24 cellular contexts compared by ENCODE assay signal in genomic region chr9:136297766-136298735, GRCh38. TPM values are rescaled to one million over a fixed set of nuclear protein-coding genes. Genes with fewer than 3 reads are reported as not detected.
DNase-seq lines count a peak whose midpoint lies in the region; ATAC-seq, FAIRE-seq and TF ChIP-seq lines count a peak whose summit lies in the region.
"Had no signal": no experiment of that assay in that cellular context is flagged by ENCODE, and none has a peak within 500 bp of the region (broad histone marks: within the 10 kb centered on the region; RNA-seq: fewer than 3 reads in every experiment).

No MANE protein-coding gene starts in this region.

- H3K9me3 ChIP-seq in AG04450 (ENCODE audit: control insufficient read depth, insufficient read depth, low read length) (peaks cover 15% of the 10 kb centered on the region), PC-9 (ENCODE audit: insufficient read depth, low read depth) (no peaks in the 10 kb centered on the region), neural progenitor cell (ENCODE audit: low read depth) (no peaks in the 10 kb centered on the region), small intestine (ENCODE audit: control insufficient read depth, low read depth) (no peaks in the 10 kb centered on the region)
- no peaks in the 10 kb centered on the region for H3K9me3 ChIP-seq in CD4-positive, alpha-beta T cell (ENCODE audit: control insufficient read depth, low read length)

- FAIRE-seq in small intestine (lab: Jason Lieb, UNC), result no peak
- FAIRE-seq: GM12892, RCC 7860 had no signal

- peaks cover 10% of the 10 kb centered on the region for H3K4me1 ChIP-seq in PC-9 (replicated peaks; ENCODE audit: insufficient read depth)
- no peaks in the 10 kb centered on the region for H3K4me1 ChIP-seq in neural progenitor cell
- H3K4me1 ChIP-seq in small intestine (ENCODE audit: control insufficient read depth in 2 of 2, insufficient read depth in 1 of 2, low read depth in 1 of 2, low read length in 1 of 2), result no peaks in the 10 kb centered on the region

- no peaks in the 10 kb centered on the region for H4K20me1 ChIP-seq in PC-9 (ENCODE audit: insufficient read depth)
- H4K20me1 ChIP-seq in neural progenitor cell (ENCODE audit: low read depth), result no peaks in the 10 kb centered on the region

- TF ChIP-seq CTCF in AG04450 (IDR thresholded peaks at IDR 0.05; ENCODE audit: low read depth, low read length) (no peak), PC-9 (conservative IDR thresholded peaks at IDR 0.05) (no peak), neural progenitor cell (IDR thresholded peaks at IDR 0.05) (no peak)
- no peak for TF ChIP-seq CTCF in CD4-positive, alpha-beta T cell (IDR thresholded peaks at IDR 0.05)

- no peaks in the 10 kb centered on the region for H3K9me2 ChIP-seq in PC-9 (ENCODE audit: insufficient read depth)

- H3K4me1 Mint-ChIP-seq in neural progenitor cell, result peaks cover 15% of the 10 kb centered on the region
- no peaks in the 10 kb centered on the region for H3K4me1 Mint-ChIP-seq in CD4-positive, alpha-beta T cell (ENCODE audit: low read depth)
- H3K4me1 Mint-ChIP-seq: CD4-positive, CD25-positive, alpha-beta regulatory T cell had no signal

- no peak for DNase-seq in AG04450 (ENCODE audit: low read depth, low spot score)
- peak; percentile 24 for DNase-seq in COLO668 (lab: John Stamatoyannopoulos, UW; ENCODE audit: unreplicated experiment)
- no peak for DNase-seq in PC-9
- no peak for DNase-seq in neural progenitor cell (ENCODE audit: low spot score)
- DNase-seq in CD4-positive, alpha-beta T cell, result no peak
- DNase-seq in small intestine, result no peak
- DNase-seq: ACHN; AML-193; CD4-positive, CD25-positive, alpha-beta regulatory T cell; HCEC 1CT; IMR-90; Karpas-422; NCI-H1048; NCI-H1436; NCI-H2081; NCI-H2171 treated with DMSO at 0.1 percent for 48 hours; NCI-H446; NCI-H526 treated with DMSO at 0.1 percent for 48 hours had no signal

- H3K79me2 ChIP-seq in PC-9 (ENCODE audit: low read depth), result no peaks in the 10 kb centered on the region
- H3K79me2 ChIP-seq in neural progenitor cell (ENCODE audit: low read depth), result no peaks in the 10 kb centered on the region

- 81 to 85% (median 84%) methylated on average over 26 of the region's 26 CpGs for WGBS in small intestine, 3 donors

- H3K4me3 Mint-ChIP-seq in neural progenitor cell, result no peak overlapping the region
- no peak overlapping the region for H3K4me3 Mint-ChIP-seq in CD4-positive, alpha-beta T cell

- H3F3A ChIP-seq in PC-9 (ENCODE audit: insufficient read depth, low read depth) (peaks cover 8% of the 10 kb centered on the region; the same call in 1 of the 2 replicates), neural progenitor cell (ENCODE audit: low read depth) (peaks cover 5% of the 10 kb centered on the region)

- H3K27ac Mint-ChIP-seq in neural progenitor cell, result peak overlapping the region; percentile 57
- H3K27ac Mint-ChIP-seq in CD4-positive, alpha-beta T cell, result no peak overlapping the region
- H3K27ac Mint-ChIP-seq: CD4-positive, CD25-positive, alpha-beta regulatory T cell had no signal

- H3K9me3 Mint-ChIP-seq in neural progenitor cell, result no peaks in the 10 kb centered on the region
- no peaks in the 10 kb centered on the region for H3K9me3 Mint-ChIP-seq in CD4-positive, alpha-beta T cell
- H3K9me3 Mint-ChIP-seq: CD4-positive, CD25-positive, alpha-beta regulatory T cell had no signal

- peaks cover 39% of the 10 kb centered on the region for H3K27me3 ChIP-seq in AG04450 (ENCODE audit: control insufficient read depth, insufficient read depth, low read length)
- H3K27me3 ChIP-seq in PC-9 (ENCODE audit: insufficient read depth, low read depth), result no peaks in the 10 kb centered on the region
- no peaks in the 10 kb centered on the region for H3K27me3 ChIP-seq in neural progenitor cell
- H3K27me3 ChIP-seq in CD4-positive, alpha-beta T cell (ENCODE audit: control insufficient read depth, insufficient read depth, low read length), result no peaks in the 10 kb centered on the region
- no peaks in the 10 kb centered on the region for H3K27me3 ChIP-seq in small intestine (ENCODE audit: control insufficient read depth in 2 of 2, insufficient read depth in 2 of 2, low read length in 2 of 2)

- H3K4me2 ChIP-seq in PC-9 (peak overlapping the region; percentile 85), neural progenitor cell (no peak overlapping the region)

- peaks cover 3% of the 10 kb centered on the region for H3K27me3 Mint-ChIP-seq in neural progenitor cell (ENCODE audit: insufficient read depth, low read depth)
- H3K27me3 Mint-ChIP-seq in CD4-positive, alpha-beta T cell, result no peaks in the 10 kb centered on the region
- H3K27me3 Mint-ChIP-seq: CD4-positive, CD25-positive, alpha-beta regulatory T cell had no signal

- CTCF ChIA-PET in AG04450 (lab: Charles Lee) (no interaction called here), PC-9 (lab: Charles Lee) (interaction anchor here (0.7 kb wide), 1 partner anchor 165 kb away, joined by 4 read pairs; no protein-coding TSS in a partner anchor)
- CTCF ChIA-PET in CD4-positive, alpha-beta T cell (lab: Charles Lee), result no interaction called here

- intact Hi-C loops in PC-9 (cut with micrococcal nuclease; ENCODE audit: unreplicated experiment), result no loop called here
- intact Hi-C loops in CD4-positive, alpha-beta T cell (cut with DNase I, micrococcal nuclease), result no loop called here

- no peak overlapping the region for H3K9ac ChIP-seq in neural progenitor cell

- H3K4me3 ChIP-seq in AG04450 (ENCODE audit: low read depth, low read length) (no peak overlapping the region), PC-9 (no peak overlapping the region), neural progenitor cell (no peak overlapping the region), small intestine (ENCODE audit: low read depth in 1 of 2, low read length in 2 of 2) (no peak overlapping the region)
- H3K4me3 ChIP-seq: SK-N-MC had no signal

- H3K36me3 ChIP-seq in PC-9 (ENCODE audit: low read depth), result no peaks in the 10 kb centered on the region
- no peaks in the 10 kb centered on the region for H3K36me3 ChIP-seq in neural progenitor cell
- H3K36me3 ChIP-seq in small intestine (ENCODE audit: control insufficient read depth in 2 of 2, insufficient read depth in 2 of 2, low read length in 2 of 2), result no peaks in the 10 kb centered on the region

- BruUV-seq in PC-9 (replicated peaks; lab: Mats Ljungman, UMichigan), result no TSS peak

- H3K36me3 Mint-ChIP-seq in neural progenitor cell, result no peaks in the 10 kb centered on the region
- no peaks in the 10 kb centered on the region for H3K36me3 Mint-ChIP-seq in CD4-positive, alpha-beta T cell (ENCODE audit: low read depth)
- H3K36me3 Mint-ChIP-seq: CD4-positive, CD25-positive, alpha-beta regulatory T cell had no signal

- H2AFZ ChIP-seq in PC-9 (no peak overlapping the region), neural progenitor cell (replicated peaks) (no peak overlapping the region)

- peak overlapping the region; percentile 31 for H3K27ac ChIP-seq in AG04450 (ENCODE audit: low read depth, low read length)
- H3K27ac ChIP-seq in PC-9, result no peak overlapping the region
- no peak overlapping the region for H3K27ac ChIP-seq in neural progenitor cell
- H3K27ac ChIP-seq in CD4-positive, alpha-beta T cell (ENCODE audit: low read depth, low read length), result no peak overlapping the region
- H3K27ac ChIP-seq in small intestine (ENCODE audit: low read depth in 1 of 2, low read length in 1 of 2), result no peak overlapping the region
- H3K27ac ChIP-seq: HL-60, SK-N-MC had no signal

- no peak for ATAC-seq in CD4-positive, alpha-beta T cell (ENCODE audit: poor library complexity)
- ATAC-seq in GM21528 (IDR thresholded peaks at IDR 0.05; ENCODE audit: low FRiP score, unreplicated experiment), result no peak

- POLR2A ChIA-PET in AG04450 (lab: Yijun Ruan, JAX) (no interaction called here), PC-9 (lab: Charles Lee; ENCODE audit: unreplicated experiment) (interaction anchor here (0.6 kb wide), 1 partner anchor 30 kb away, joined by 3 read pairs; no protein-coding TSS in a partner anchor)
- POLR2A ChIA-PET in CD4-positive, alpha-beta T cell (lab: Charles Lee), result no interaction called here

RNA-seq across cellular contexts. Expression of gene CCDC187, which starts 5.8 kb away (rescaled TPM):
- polyA plus RNA-seq in AG04450 (2011; rRNA removed), result not detected in 2 replicates
- not detected in 2 replicates for polyA minus RNA-seq in AG04450 (2011; rRNA and poly(A)+ RNA removed)
- total RNA-seq in PC-9 (2021), result 2.7 and 5.2 TPM in 2 replicates
- 0.09 TPM in 1 of 2 replicates, not detected in the other for total RNA-seq in neural progenitor cell (ENCODE audit: low replicate concordance)
- total RNA-seq in CD4-positive, alpha-beta T cell, result not detected
- under 1 TPM in 1 of 3 donors, not detected in 2; 0.01 TPM for polyA plus RNA-seq in small intestine
- total RNA-seq: CD4-positive, CD25-positive, alpha-beta regulatory T cell; IMR-90; MCF 10A had no signal
- polyA plus RNA-seq: CD4-positive, CD25-positive, alpha-beta regulatory T cell; IMR-90 had no signal

RNA-seq across cellular contexts. Expression of gene GPSM1, which starts 29.3 kb away (rescaled TPM):
- polyA plus RNA-seq in AG04450 (2011; rRNA removed) (22.5 and 32.8 TPM in 2 replicates), small intestine (1 to 10 TPM; 1.1 to 4.1 (median 1.6) TPM)
- 20.8 and 28.2 TPM in 2 replicates for polyA minus RNA-seq in AG04450 (2011; rRNA and poly(A)+ RNA removed)
- total RNA-seq in PC-9 (2021) (5.5 and 9.5 TPM in 2 replicates), neural progenitor cell (ENCODE audit: low replicate concordance) (6.2 and 39.7 TPM in 2 replicates)
- total RNA-seq in CD4-positive, alpha-beta T cell, result 1 to 10 TPM; 7.7 to 8.6 TPM

RNA-seq across cellular contexts. Expression of gene QSOX2, which starts 52.4 kb away (rescaled TPM):
- polyA plus RNA-seq in AG04450 (2011; rRNA removed), result 12.8 and 14.7 TPM in 2 replicates
- polyA minus RNA-seq in AG04450 (2011; rRNA and poly(A)+ RNA removed), result 8.4 and 9.3 TPM in 2 replicates
- 34.6 and 40.8 TPM in 2 replicates for total RNA-seq in PC-9 (2021)
- 17.1 and 19.6 TPM in 2 replicates for total RNA-seq in neural progenitor cell (ENCODE audit: low replicate concordance)
- 10 to 100 TPM; 14.4 TPM for total RNA-seq in CD4-positive, alpha-beta T cell
- 1 to 10 TPM; 1.4 to 6.0 (median 2.7) TPM for polyA plus RNA-seq in small intestine
